ENCODE assay signal across 15 cellular contexts in genomic region chr4:157832596-157832995, GRCh38.
DNase-seq lines count a peak whose midpoint lies in the region; ATAC-seq and TF ChIP-seq lines count a peak whose summit lies in the region.
"Had no signal": no experiment of that assay in that cellular context is flagged by ENCODE, and none has a peak within 500 bp of the region (broad histone marks: within the 10 kb centered on the region; RNA-seq: fewer than 3 reads in every experiment).

No MANE protein-coding gene starts in this region.

- no peak overlapping the region for H3K4me2 ChIP-seq in hepatocyte

- WGBS in hepatocyte (ENCODE audit: low lambda C conversion rate, missing lambda C conversion rate), result 36% methylated on average over 1 of the region's 1 CpG
- 22% methylated on average over 1 of the region's 1 CpG for WGBS in right lobe of liver (ENCODE audit: insufficient coverage, low coverage, low lambda C conversion rate, missing lambda C conversion rate)

- intact Hi-C loops in right lobe of liver (cut with DNase I), result no loop called here

- H3K79me2 ChIP-seq in hepatocyte, result no peaks in the 10 kb centered on the region

- in situ Hi-C loops in brain microvascular endothelial cell (cut with HindIII; ENCODE audit: low pct_ligation_motif_present, low sequenced_read_pairs), result no loop called here

- no peaks in the 10 kb centered on the region for H3K27me3 ChIP-seq in hepatocyte
- H3K27me3 ChIP-seq in right lobe of liver, result no peaks in the 10 kb centered on the region
- no peaks in the 10 kb centered on the region for H3K27me3 ChIP-seq in brain microvascular endothelial cell (replicated peaks)

- ATAC-seq in right lobe of liver (peak; percentile 85 to 95 (median 91)), GM18498 (IDR thresholded peaks at IDR 0.05; ENCODE audit: unreplicated experiment) (no peak), HG03280 (IDR thresholded peaks at IDR 0.05; ENCODE audit: unreplicated experiment) (no peak)
- ATAC-seq: CD8-positive, alpha-beta T cell had no signal

- TF ChIP-seq CTCF in 22Rv1 (IDR thresholded peaks at IDR 0.05) (no peak), LNCaP clone FGC (IDR thresholded peaks at IDR 0.05; ENCODE audit: control insufficient read depth, extremely low read depth, insufficient read depth) (no peak), hepatocyte (IDR thresholded peaks at IDR 0.05; ENCODE audit: poor library complexity) (no peak), right lobe of liver (IDR thresholded peaks at IDR 0.05) (no peak), brain microvascular endothelial cell (IDR thresholded peaks at IDR 0.05; ENCODE audit: low read depth, low read length, missing control alignments) (no peak)

- H3K9me3 ChIP-seq in hepatocyte (ENCODE audit: low read depth), result no peaks in the 10 kb centered on the region
- no peaks in the 10 kb centered on the region for H3K9me3 ChIP-seq in right lobe of liver
- H3K9me3 ChIP-seq: HAP-1 had no signal

- no peaks in the 10 kb centered on the region for H3K9me2 ChIP-seq in hepatocyte (replicated peaks; ENCODE audit: insufficient read depth)

- TF ChIP-seq POLR2A in right lobe of liver (IDR thresholded peaks at IDR 0.05), result no peak

- DNase-seq in LNCaP clone FGC (ENCODE audit: low read depth) (peak; percentile 56), hepatocyte (ENCODE audit: low spot score) (peak; percentile 25), right lobe of liver (no peak), brain microvascular endothelial cell (no peak), iPS-NIHi11 (ENCODE audit: low spot score) (no peak)
- DNase-seq: CD8-positive, alpha-beta T cell; COR-L47; DMS153; DND-41; GDM1; IMR-90 had no signal

- H3K4me1 ChIP-seq in hepatocyte (ENCODE audit: insufficient read depth), result no peaks in the 10 kb centered on the region
- peaks cover 0 to 10% (median 0%) of the 10 kb centered on the region in 4 donors for H3K4me1 ChIP-seq in right lobe of liver

- H2AFZ ChIP-seq in hepatocyte, result no peak overlapping the region

- H3K36me3 ChIP-seq in hepatocyte (replicated peaks; ENCODE audit: insufficient read depth, low read depth) (no peaks in the 10 kb centered on the region), right lobe of liver (no peaks in the 10 kb centered on the region), brain microvascular endothelial cell (replicated peaks) (no peaks in the 10 kb centered on the region)
- H3K36me3 ChIP-seq: HAP-1 had no signal

- no peak overlapping the region for H3K4me3 ChIP-seq in LNCaP clone FGC (ENCODE audit: low read depth, low read length)
- H3K4me3 ChIP-seq in hepatocyte, result no peak overlapping the region
- no peak overlapping the region for H3K4me3 ChIP-seq in right lobe of liver
- H3K4me3 ChIP-seq in brain microvascular endothelial cell (ENCODE audit: low read depth, low read length), result no peak overlapping the region
- H3K4me3 ChIP-seq: HAP-1 had no signal

- H3K27ac ChIP-seq in 22Rv1 (0 out of 2 replicates have a peak overlapping the region, but pooled peaks have one; percentile 17), hepatocyte (peak overlapping the region; percentile 25), right lobe of liver (no peak overlapping the region), brain microvascular endothelial cell (no peak overlapping the region)

- no peaks in the 10 kb centered on the region for H4K20me1 ChIP-seq in hepatocyte (ENCODE audit: insufficient read depth, poor library complexity, severe bottlenecking)

Comparison
In these comparisons a context has a peak if more than half of its experiments do, and no peak if none do; other contexts are left out.
1. H3K27ac ChIP-seq: peak in 22Rv1 (single experiment) and hepatocyte (single experiment); none in right lobe of liver (0 of 3) and brain microvascular endothelial cell (single experiment).
2. DNase-seq: peak in LNCaP clone FGC (single experiment) and hepatocyte (single experiment); none in right lobe of liver (0 of 3), brain microvascular endothelial cell (single experiment) and iPS-NIHi11 (single experiment).
3. ATAC-seq: peak in right lobe of liver (4 of 4); none in GM18498 (single experiment) and HG03280 (single experiment).